Comparison of ENCODE assay signal across 23 cellular contexts in genomic region chr5:88756953-88757352, GRCh38.
A peak's percentile ranks its signal among the peaks of the same experiment; 100 is the strongest.
DNase-seq lines count a peak whose midpoint lies in the region; ATAC-seq and TF ChIP-seq lines count a peak whose summit lies in the region.
"Had no signal": no experiment of that assay in that cellular context is flagged by ENCODE, and none has a peak within 500 bp of the region (broad histone marks: within the 10 kb centered on the region; RNA-seq: fewer than 3 reads in every experiment).

No MANE protein-coding gene starts in this region.

- H3K27me3 ChIP-seq in psoas muscle (ENCODE audit: insufficient read depth in 3 of 3, low read length in 2 of 3) = no peaks in the 10 kb centered on the region
- H3K27me3 ChIP-seq: MG63 had no signal

- 63 to 89% (median 74%) methylated on average over 3 of the region's 3 CpGs for WGBS in psoas muscle, 3 donors

- H3K9me3 ChIP-seq in psoas muscle = no peaks in the 10 kb centered on the region
- H3K9me3 ChIP-seq: MG63 had no signal

- H3K4me3 Mint-ChIP-seq in chondrocyte (ENCODE audit: unreplicated experiment) = no peak overlapping the region
- H3K4me3 Mint-ChIP-seq: CD14-positive monocyte had no signal

- H3K36me3 Mint-ChIP-seq in chondrocyte (ENCODE audit: low read depth) = peaks cover 21% of the 10 kb centered on the region

- intact Hi-C loops in psoas muscle (cut with DNase I) = no loop called here

- H3K36me3 ChIP-seq in psoas muscle (ENCODE audit: insufficient read depth in 1 of 2, low read depth in 1 of 2) = peaks cover 4 to 75% of the 10 kb centered on the region in 2 donors

- H3K27ac Mint-ChIP-seq in chondrocyte (ENCODE audit: unreplicated experiment) = no peak overlapping the region

- H3K9me3 Mint-ChIP-seq in chondrocyte (ENCODE audit: low read depth) = peaks cover 5% of the 10 kb centered on the region

- peak; percentile 38 for ATAC-seq in GM18520 (IDR thresholded peaks at IDR 0.05; ENCODE audit: unreplicated experiment)
- peak; percentile 49 for ATAC-seq in GM19452 (IDR thresholded peaks at IDR 0.05; ENCODE audit: unreplicated experiment)
- ATAC-seq in HG03442 (IDR thresholded peaks at IDR 0.05; ENCODE audit: unreplicated experiment) = peak; percentile 46
- ATAC-seq in psoas muscle = no peak
- no peak for ATAC-seq in HG03135 (IDR thresholded peaks at IDR 0.05; ENCODE audit: unreplicated experiment)
- ATAC-seq in GM19455 (IDR thresholded peaks at IDR 0.05; ENCODE audit: unreplicated experiment) = no peak
- ATAC-seq: HCT116 had no signal

- DNase-seq in psoas muscle = no peak
- DNase-seq in activated T-cell treated with anti-CD3 and anti-CD28 coated beads for 4 hours = no peak
- no peak for DNase-seq in chondrocyte (ENCODE audit: low spot score)
- DNase-seq: DMS 273 treated with DMSO at 0.1 percent for 48 hours, GDM1, GM23248, Karpas-422, MG63, NCI-H1092, NCI-H146, NCI-H2081, NCI-H510A, NCI-H82, Right ventricle myocardium superior, T-helper 1 cell had no signal

- peak overlapping the region; percentile 43 for H3K27ac ChIP-seq in psoas muscle
- H3K27ac ChIP-seq: GM23248, SK-N-MC had no signal

- no peaks in the 10 kb centered on the region for H3K27me3 Mint-ChIP-seq in chondrocyte (ENCODE audit: low read depth)

- peaks cover 28% of the 10 kb centered on the region for H3K4me1 ChIP-seq in psoas muscle

- TF ChIP-seq CTCF in psoas muscle (IDR thresholded peaks at IDR 0.05) (no peak), chondrocyte (IDR thresholded peaks at IDR 0.05) (no peak)

- H3K4me1 Mint-ChIP-seq in chondrocyte (ENCODE audit: low read depth) = peaks cover 9% of the 10 kb centered on the region

- H3K4me3 ChIP-seq in psoas muscle = no peak overlapping the region
- H3K4me3 ChIP-seq: GM23248, MG63, SK-N-MC had no signal

Comparison
In these comparisons a context has a peak if more than half of its experiments do, and no peak if none do; other contexts are left out.
1. ATAC-seq: peak in GM18520 (single experiment), GM19452 (single experiment) and HG03442 (single experiment); none in psoas muscle (0 of 4), HG03135 (single experiment) and GM19455 (single experiment).